In the genomic region with DNA sequence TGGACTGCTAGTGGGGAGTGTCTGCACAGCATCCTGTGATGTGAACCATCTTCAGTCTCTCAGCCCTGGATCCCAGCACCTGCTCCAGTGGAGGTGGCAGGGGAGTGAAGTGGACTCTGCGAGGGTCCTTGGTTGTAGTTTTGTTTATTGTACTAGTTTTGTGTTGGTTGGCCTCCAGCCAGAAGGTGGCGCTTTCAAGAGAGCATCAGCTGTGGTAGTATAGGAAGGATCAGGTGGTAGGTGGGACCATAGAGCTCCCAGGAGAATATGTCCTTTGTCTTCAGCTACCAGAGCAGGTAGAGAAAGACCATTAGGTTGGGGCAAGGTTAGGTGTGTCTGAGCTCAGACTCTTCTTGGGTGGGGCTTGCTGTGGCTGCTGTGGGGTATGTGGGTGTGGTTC, we compare ENCODE assay signal across 1 cellular context.
TF ChIP-seq lines count a peak whose summit lies in the region.

No MANE protein-coding gene starts in this region.

TF ChIP-seq in HepG2, 621 proteins besides CTCF, POLR2A, EP300 and RAD21:
- no peak for TF ChIP-seq JUND (CRISPR knock-in tag; IDR thresholded peaks at IDR 0.05)
- TF ChIP-seq, protein P1, sequence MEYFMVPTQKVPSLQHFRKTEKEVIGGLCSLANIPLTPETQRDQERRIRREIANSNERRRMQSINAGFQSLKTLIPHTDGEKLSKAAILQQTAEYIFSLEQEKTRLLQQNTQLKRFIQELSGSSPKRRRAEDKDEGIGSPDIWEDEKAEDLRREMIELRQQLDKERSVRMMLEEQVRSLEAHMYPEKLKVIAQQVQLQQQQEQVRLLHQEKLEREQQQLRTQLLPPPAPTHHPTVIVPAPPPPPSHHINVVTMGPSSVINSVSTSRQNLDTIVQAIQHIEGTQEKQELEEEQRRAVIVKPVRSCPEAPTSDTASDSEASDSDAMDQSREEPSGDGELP (IDR thresholded peaks at IDR 0.05; ENCODE audit: borderline replicate concordance, low read depth): peak; percentile 71; the same call in 1 of the 2 replicates
- TF ChIP-seq, protein P2, sequence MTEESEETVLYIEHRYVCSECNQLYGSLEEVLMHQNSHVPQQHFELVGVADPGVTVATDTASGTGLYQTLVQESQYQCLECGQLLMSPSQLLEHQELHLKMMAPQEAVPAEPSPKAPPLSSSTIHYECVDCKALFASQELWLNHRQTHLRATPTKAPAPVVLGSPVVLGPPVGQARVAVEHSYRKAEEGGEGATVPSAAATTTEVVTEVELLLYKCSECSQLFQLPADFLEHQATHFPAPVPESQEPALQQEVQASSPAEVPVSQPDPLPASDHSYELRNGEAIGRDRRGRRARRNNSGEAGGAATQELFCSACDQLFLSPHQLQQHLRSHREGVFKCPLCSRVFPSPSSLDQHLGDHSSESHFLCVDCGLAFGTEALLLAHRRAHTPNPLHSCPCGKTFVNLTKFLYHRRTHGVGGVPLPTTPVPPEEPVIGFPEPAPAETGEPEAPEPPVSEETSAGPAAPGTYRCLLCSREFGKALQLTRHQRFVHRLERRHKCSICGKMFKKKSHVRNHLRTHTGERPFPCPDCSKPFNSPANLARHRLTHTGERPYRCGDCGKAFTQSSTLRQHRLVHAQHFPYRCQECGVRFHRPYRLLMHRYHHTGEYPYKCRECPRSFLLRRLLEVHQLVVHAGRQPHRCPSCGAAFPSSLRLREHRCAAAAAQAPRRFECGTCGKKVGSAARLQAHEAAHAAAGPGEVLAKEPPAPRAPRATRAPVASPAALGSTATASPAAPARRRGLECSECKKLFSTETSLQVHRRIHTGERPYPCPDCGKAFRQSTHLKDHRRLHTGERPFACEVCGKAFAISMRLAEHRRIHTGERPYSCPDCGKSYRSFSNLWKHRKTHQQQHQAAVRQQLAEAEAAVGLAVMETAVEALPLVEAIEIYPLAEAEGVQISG (CRISPR knock-in tag; IDR thresholded peaks at IDR 0.05): peak; percentile 98
- TF ChIP-seq ZNF350 (CRISPR knock-in tag; IDR thresholded peaks at IDR 0.05; ENCODE audit: borderline replicate concordance, low read depth): no peak
- no peak for TF ChIP-seq RFX5 (IDR thresholded peaks at IDR 0.05; ENCODE audit: low read depth, low read length)
